In the genomic region with DNA sequence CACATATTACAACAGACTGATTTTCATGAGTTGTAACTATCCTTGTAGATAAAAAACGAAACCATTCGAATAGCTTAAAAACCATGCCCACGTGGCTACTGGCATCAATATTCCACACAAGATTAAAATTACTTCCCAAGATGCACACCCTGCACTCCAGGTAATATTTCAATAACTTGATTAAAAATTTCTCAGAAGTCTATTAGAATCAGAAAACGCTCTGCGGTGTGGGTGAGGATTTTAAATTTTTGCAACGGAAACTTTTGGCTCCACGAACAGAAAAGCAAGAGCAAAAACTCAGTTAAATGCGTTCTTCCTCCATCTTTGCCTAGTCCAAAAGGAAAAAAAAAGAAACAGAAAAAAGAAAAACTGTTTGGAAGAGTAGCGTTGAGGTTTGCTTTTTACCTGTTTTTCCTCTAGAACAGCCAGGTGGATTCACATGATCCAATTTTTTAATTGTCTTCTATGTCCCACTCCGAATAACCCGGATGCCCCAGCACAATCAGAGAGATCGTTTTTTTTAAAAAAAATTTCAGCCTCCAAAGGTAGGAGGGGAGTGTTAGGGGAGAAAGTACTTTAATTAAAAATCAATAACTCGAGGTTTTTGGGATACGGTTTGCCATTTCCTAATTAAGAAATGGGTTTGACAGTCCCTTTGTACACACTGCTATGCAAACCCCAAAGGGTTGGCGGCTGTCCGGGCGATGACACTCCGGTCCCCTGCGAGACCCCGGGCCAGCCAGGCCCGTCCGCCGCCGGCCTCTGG, we compare ENCODE assay signal across 8 cellular contexts. TPM values are rescaled to one million over a fixed set of nuclear protein-coding genes. Genes with fewer than 3 reads are reported as not detected.
DNase-seq lines count a peak whose midpoint lies in the region; ATAC-seq lines count a peak whose summit lies in the region.

No MANE protein-coding gene starts in this region.

- no CpG with 5 or more reads among the region's 24 CpGs for WGBS in iPS DF 6.9 (ENCODE audit: insufficient coverage, insufficient read length)

- H3K4me1 Mint-ChIP-seq in activated T-helper 2 cell treated with anti-CD3 and anti-CD28 coated beads, Interferon-gamma antibody, Interleukin-2, Interleukin-4, amounts not matched to agents 10 μg/mL and 5 μg/mL and 100 μg/mL, durations not matched to agents 14 hours and 24 hours and 36 hours (ENCODE audit: low read depth): peaks cover 39% of the 10 kb centered on the region

- no peaks in the 10 kb centered on the region for H3K9me3 Mint-ChIP-seq in activated T-helper 2 cell treated with anti-CD3 and anti-CD28 coated beads, Interferon-gamma antibody, Interleukin-2, Interleukin-4, amounts not matched to agents 10 μg/mL and 5 μg/mL and 100 μg/mL, durations not matched to agents 14 hours and 24 hours and 36 hours

- H3K4me3 ChIP-seq in iPS DF 6.9 (ENCODE audit: low read length): peak overlapping the region; percentile 69; the same call in 1 of the 2 replicates
- H3K4me3 ChIP-seq in skeletal muscle satellite cell (ENCODE audit: low read length): peak overlapping the region; percentile 88

- peak overlapping the region; percentile 92 for H3K9ac ChIP-seq in skeletal muscle satellite cell (ENCODE audit: low read depth, low read length)

- H3K36me3 Mint-ChIP-seq in activated T-helper 2 cell treated with anti-CD3 and anti-CD28 coated beads, Interferon-gamma antibody, Interleukin-2, Interleukin-4, amounts not matched to agents 10 μg/mL and 5 μg/mL and 100 μg/mL, durations not matched to agents 14 hours and 24 hours and 36 hours (ENCODE audit: low read depth): peaks cover 28% of the 10 kb centered on the region

- no peaks in the 10 kb centered on the region for H3K27me3 Mint-ChIP-seq in activated T-helper 2 cell treated with anti-CD3 and anti-CD28 coated beads, Interferon-gamma antibody, Interleukin-2, Interleukin-4, amounts not matched to agents 10 μg/mL and 5 μg/mL and 100 μg/mL, durations not matched to agents 14 hours and 24 hours and 36 hours (ENCODE audit: low read depth)

- ATAC-seq in HG02852 (IDR thresholded peaks at IDR 0.05; ENCODE audit: unreplicated experiment): no peak

- no peaks in the 10 kb centered on the region for H3K9me3 ChIP-seq in iPS DF 6.9 (ENCODE audit: control insufficient read depth, insufficient read depth, low read length)
- no peaks in the 10 kb centered on the region for H3K9me3 ChIP-seq in skeletal muscle satellite cell (replicated peaks; ENCODE audit: low read length)

- no peak overlapping the region for H3K27ac ChIP-seq in iPS DF 6.9 (ENCODE audit: low read length)

- H3K4me2 ChIP-seq in skeletal muscle satellite cell (ENCODE audit: low read length): peak overlapping the region; percentile 95

- peak; percentile 4 for DNase-seq in stimulated activated CD4-positive, alpha-beta T cell treated with anti-CD3 and anti-CD28 coated beads, Interleukin-4, amount 100 ng/mL, for 24 hours
- DNase-seq in stimulated activated CD4-positive, alpha-beta T cell treated with anti-CD3 and anti-CD28 coated beads, Interleukin-2, amount 100 ng/mL, for 48 hours: no peak
- no peak for DNase-seq in activated T-helper 2 cell treated with anti-CD3 and anti-CD28 coated beads, Interferon-gamma antibody, Interleukin-2, Interleukin-4, amounts not matched to agents 10 μg/mL and 5 μg/mL and 100 μg/mL, durations not matched to agents 14 hours and 24 hours and 36 hours (ENCODE audit: low spot score)
- DNase-seq in iPS DF 6.9 (ENCODE audit: low read depth, low spot score) (no peak), DMS114 treated with DMSO at 0.1 percent for 48 hours (lab: John Stamatoyannopoulos, UW; ENCODE audit: unreplicated experiment) (no peak), amniotic stem cell (lab: John Stamatoyannopoulos, UW) (no peak)

- peak overlapping the region; percentile 98 for H3K27ac Mint-ChIP-seq in activated T-helper 2 cell treated with anti-CD3 and anti-CD28 coated beads, Interferon-gamma antibody, Interleukin-2, Interleukin-4, amounts not matched to agents 10 μg/mL and 5 μg/mL and 100 μg/mL, durations not matched to agents 14 hours and 24 hours and 36 hours

- H3K4me1 ChIP-seq in iPS DF 6.9 (ENCODE audit: control insufficient read depth, insufficient read depth, low read length) (peaks cover 1% of the 10 kb centered on the region; the same call in 1 of the 2 replicates), skeletal muscle satellite cell (ENCODE audit: control insufficient read depth, insufficient read depth, low read length) (peaks cover 28% of the 10 kb centered on the region)

- H3K27me3 ChIP-seq in iPS DF 6.9 (ENCODE audit: control insufficient read depth, insufficient read depth, low read length) (no peaks in the 10 kb centered on the region), skeletal muscle satellite cell (ENCODE audit: control insufficient read depth, insufficient read depth, low read length) (no peaks in the 10 kb centered on the region)

- intact Hi-C loops in activated T-helper 2 cell treated with anti-CD3 and anti-CD28 coated beads, Interferon-gamma antibody, Interleukin-2, Interleukin-4, amounts not matched to agents 10 μg/mL and 5 μg/mL and 100 μg/mL, durations not matched to agents 14 hours and 24 hours and 36 hours (cut with micrococcal nuclease): loop anchor here (1.0 to 5.0 kb wide), 10 partner anchors 35 to 226 kb away; a partner anchor contains a TSS

- H3K36me3 ChIP-seq in iPS DF 6.9 (ENCODE audit: control insufficient read depth, insufficient read depth, low read length) (no peaks in the 10 kb centered on the region), skeletal muscle satellite cell (ENCODE audit: insufficient read depth, low read length) (peaks cover 8% of the 10 kb centered on the region)

- H3K4me3 Mint-ChIP-seq in activated T-helper 2 cell treated with anti-CD3 and anti-CD28 coated beads, Interferon-gamma antibody, Interleukin-2, Interleukin-4, amounts not matched to agents 10 μg/mL and 5 μg/mL and 100 μg/mL, durations not matched to agents 14 hours and 24 hours and 36 hours (ENCODE audit: low read depth): peak overlapping the region; percentile 91

RNA-seq across cellular contexts. Expression of a gene that starts 0.7 kb away (rescaled TPM):
- total RNA-seq in activated T-helper 2 cell treated with anti-CD3 and anti-CD28 coated beads, Interferon-gamma antibody, Interleukin-2, Interleukin-4, amounts not matched to agents 10 μg/mL and 5 μg/mL and 100 μg/mL, durations not matched to agents 14 hours and 24 hours and 36 hours: 49.2 and 54.0 TPM in 2 replicates
- 11.4 and 18.3 TPM in 2 replicates for total RNA-seq in skeletal muscle satellite cell (2012; rRNA removed)
